ENCODE assay signal across 1 cellular context in the genomic region with DNA sequence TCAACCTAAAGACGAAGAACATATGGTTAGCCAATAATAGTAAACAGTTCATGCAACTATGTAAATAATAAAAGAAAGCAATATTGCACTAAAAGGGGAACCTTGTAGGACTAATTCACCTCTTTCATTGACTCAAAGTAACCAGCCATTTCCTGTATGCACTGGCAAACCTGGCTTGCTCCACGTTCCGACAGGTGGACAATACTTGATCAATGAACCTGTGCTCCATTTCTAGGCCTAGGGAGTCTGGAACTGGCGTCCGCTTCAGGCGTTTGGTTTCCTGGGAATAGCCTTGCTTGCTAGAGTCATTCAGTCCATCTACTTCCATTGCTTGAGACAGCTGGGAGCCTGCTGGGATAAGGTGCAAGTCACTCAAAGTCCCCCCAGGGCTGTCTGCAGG.
TF ChIP-seq lines count a peak whose summit lies in the region.

No MANE protein-coding gene starts in this region.

TF ChIP-seq in GM23338, 12 proteins besides CTCF, POLR2A, EP300 and RAD21 (continued from another document):
- no peak for TF ChIP-seq EZH2phosphoT487 (IDR thresholded peaks at IDR 0.05; ENCODE audit: unreplicated experiment)
- TF ChIP-seq ZNF114 (CRISPR knock-in tag; IDR thresholded peaks at IDR 0.05) = no peak
